Comparison of ENCODE assay signal across 8 cellular contexts in genomic region chr1:112718691-112719418, GRCh38. TPM values are rescaled to one million over a fixed set of nuclear protein-coding genes. Genes with fewer than 3 reads are reported as not detected.
DNase-seq lines count a peak whose midpoint lies in the region; ATAC-seq, FAIRE-seq and TF ChIP-seq lines count a peak whose summit lies in the region.

No MANE protein-coding gene starts in this region.

- H3K4me3 Mint-ChIP-seq in progenitor cell of endocrine pancreas (ENCODE audit: low read depth): no peak overlapping the region

- ATAC-seq in SK-N-SH treated with all-trans-retinoic acid at 6 μM for 48 hours (peak; percentile 62), Right ventricle myocardium inferior (no peak), GM19328 (IDR thresholded peaks at IDR 0.05; ENCODE audit: unreplicated experiment) (no peak)

- TF ChIP-seq CTCF in progenitor cell of endocrine pancreas (IDR thresholded peaks at IDR 0.05; ENCODE audit: unreplicated experiment): peak; percentile 88

- FAIRE-seq in urothelium cell line (lab: Jason Lieb, UNC): no peak

- no peaks in the 10 kb centered on the region for H3K9me3 Mint-ChIP-seq in progenitor cell of endocrine pancreas (ENCODE audit: low read depth)

- H3K27me3 Mint-ChIP-seq in progenitor cell of endocrine pancreas: peaks cover 58% of the 10 kb centered on the region

- DNase-seq in EH (ENCODE audit: low read depth): peak; percentile 78
- DNase-seq in LoVo (ENCODE audit: low spot score): peak; percentile 81
- DNase-seq in activated naive CD4-positive, alpha-beta T cell treated with anti-CD3 and anti-CD28 coated beads, Interleukin-2, amount 50 U/mL, for 16 hours: peak; percentile 77
- DNase-seq in Right ventricle myocardium inferior (ENCODE audit: missing footprints): peak; percentile 92
- peak; percentile 80 for DNase-seq in progenitor cell of endocrine pancreas (ENCODE audit: low spot score, unreplicated experiment)
- peak; percentile 89 for DNase-seq in urothelium cell line (ENCODE audit: low spot score)

- H3K36me3 Mint-ChIP-seq in progenitor cell of endocrine pancreas (ENCODE audit: insufficient read depth): no peaks in the 10 kb centered on the region

- no peak overlapping the region for H3K27ac Mint-ChIP-seq in progenitor cell of endocrine pancreas

- intact Hi-C loops in Right ventricle myocardium inferior (cut with DNase I): loop anchor here (5.0 kb wide), 3 partner anchors 238 to 958 kb away; partner anchors contain the start of gene SLC16A1

- H3K4me1 Mint-ChIP-seq in progenitor cell of endocrine pancreas (ENCODE audit: low read depth): peaks cover 14% of the 10 kb centered on the region

TF ChIP-seq in SK-N-SH treated with all-trans-retinoic acid at 6 μM for 48 hours, 23 proteins besides CTCF, POLR2A, EP300 and RAD21:
- 0 out of 2 replicates have a peak, but pooled peaks have one; percentile 25 for TF ChIP-seq TSHZ2 (CRISPR knock-in tag; IDR thresholded peaks at IDR 0.05)
- TF ChIP-seq ZNF8 (CRISPR knock-in tag; IDR thresholded peaks at IDR 0.05): no peak

RNA-seq across cellular contexts. Expression of gene PPM1J, which starts 3.7 kb away (rescaled TPM):
- 5.3 TPM for total RNA-seq in Right ventricle myocardium inferior
- 0.43 and 0.71 TPM in 2 replicates for total RNA-seq in progenitor cell of endocrine pancreas

RNA-seq across cellular contexts. Expression of gene RHOC, which starts 11.9 kb away (rescaled TPM):
- total RNA-seq in Right ventricle myocardium inferior (118 TPM), progenitor cell of endocrine pancreas (87.3 and 97.3 TPM in 2 replicates)

RNA-seq across cellular contexts. Expression of gene MOV10, which starts 44.4 kb away (rescaled TPM):
- total RNA-seq in Right ventricle myocardium inferior: 16.1 TPM
- 128 and 137 TPM in 2 replicates for total RNA-seq in progenitor cell of endocrine pancreas
